9 cellular contexts compared by ENCODE assay signal in the genomic region with DNA sequence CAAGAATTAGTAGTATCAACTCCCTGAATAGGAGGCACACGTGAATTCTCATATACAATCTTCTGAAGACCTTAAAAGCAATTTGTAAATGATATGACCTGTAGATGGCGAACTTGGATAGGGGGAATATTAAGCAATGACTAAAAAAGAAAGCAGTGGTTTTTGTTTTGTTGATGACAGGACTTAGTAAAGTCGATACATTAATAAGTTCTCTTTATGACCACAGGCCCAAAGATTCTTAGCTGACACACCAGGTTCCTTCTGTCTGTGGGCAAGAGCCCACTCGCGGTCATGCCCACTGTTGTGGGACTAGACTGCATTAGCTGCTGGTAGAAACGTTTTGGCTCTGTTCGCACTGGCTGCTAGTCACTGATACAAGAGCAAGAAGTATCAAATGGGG. TPM values are rescaled to one million over a fixed set of nuclear protein-coding genes. Genes with fewer than 3 reads are reported as not detected.
DNase-seq lines count a peak whose midpoint lies in the region; ATAC-seq and TF ChIP-seq lines count a peak whose summit lies in the region.
"Had no signal": no experiment of that assay in that cellular context is flagged by ENCODE, and none has a peak within 500 bp of the region (broad histone marks: within the 10 kb centered on the region; RNA-seq: fewer than 3 reads in every experiment).

No MANE protein-coding gene starts in this region.

- H3K4me3 ChIP-seq in GM06990 (replicated peaks; ENCODE audit: low read depth, low read length) = no peak overlapping the region
- no peak overlapping the region for H3K4me3 ChIP-seq in H7 (ENCODE audit: insufficient read depth, low read depth, low read length)
- no peak overlapping the region for H3K4me3 ChIP-seq in Karpas-422 (ENCODE audit: low read length)
- H3K4me3 ChIP-seq in RWPE2 (ENCODE audit: severe bottlenecking) = no peak overlapping the region
- H3K4me3 ChIP-seq in fibroblast of the aortic adventitia (ENCODE audit: low read depth, low read length) = no peak overlapping the region
- H3K4me3 ChIP-seq in retinal pigment epithelial cell (ENCODE audit: low read length) = no peak overlapping the region

- H3K9me3 ChIP-seq in Karpas-422 (ENCODE audit: low read length) = no peaks in the 10 kb centered on the region
- no peaks in the 10 kb centered on the region for H3K9me3 ChIP-seq in RWPE2 (ENCODE audit: severe bottlenecking)
- H3K9me3 ChIP-seq: neutrophil had no signal

- no peaks in the 10 kb centered on the region for H3K9me2 ChIP-seq in Karpas-422 (replicated peaks; ENCODE audit: insufficient read depth, low read length)

- H3K4me1 ChIP-seq in Karpas-422 (ENCODE audit: low read length) (no peaks in the 10 kb centered on the region; the same call in 1 of the 2 replicates), RWPE2 (ENCODE audit: insufficient read depth, poor library complexity, severe bottlenecking) (no peaks in the 10 kb centered on the region)

- H2AFZ ChIP-seq in Karpas-422 (ENCODE audit: low read length) = no peak overlapping the region

- no peaks in the 10 kb centered on the region for H4K20me1 ChIP-seq in Karpas-422 (ENCODE audit: insufficient read depth, low read depth, low read length)

- H3K27me3 ChIP-seq in GM06990 (replicated peaks; ENCODE audit: control insufficient read depth, insufficient read depth, low read length) = no peaks in the 10 kb centered on the region
- 0 out of 2 replicates have a peak, but pooled peaks cover 2% of the 10 kb centered on the region for H3K27me3 ChIP-seq in H7 (ENCODE audit: control insufficient read depth, insufficient read depth, low read length)
- no peaks in the 10 kb centered on the region for H3K27me3 ChIP-seq in Karpas-422 (ENCODE audit: low read length)
- no peaks in the 10 kb centered on the region for H3K27me3 ChIP-seq in RWPE2 (ENCODE audit: insufficient read depth, poor library complexity, severe bottlenecking)
- H3K27me3 ChIP-seq: neutrophil had no signal

- no peaks in the 10 kb centered on the region; the same call in none of the 2 replicates for H3K36me3 ChIP-seq in GM06990 (ENCODE audit: control insufficient read depth, insufficient read depth, low read length)
- H3K36me3 ChIP-seq in H7 (replicated peaks; ENCODE audit: control insufficient read depth, insufficient read depth, low read length) = no peaks in the 10 kb centered on the region
- H3K36me3 ChIP-seq in Karpas-422 (ENCODE audit: insufficient read depth, low read length) = no peaks in the 10 kb centered on the region
- H3K36me3 ChIP-seq in RWPE2 (ENCODE audit: low read depth) = no peaks in the 10 kb centered on the region

- TF ChIP-seq CTCF in GM06990 (IDR thresholded peaks at IDR 0.05; ENCODE audit: insufficient read depth, low read length, poor library complexity, severe bottlenecking) = peak; percentile 40
- peak; percentile 69 for TF ChIP-seq CTCF in RWPE2 (IDR thresholded peaks at IDR 0.05; ENCODE audit: poor library complexity, severe bottlenecking)
- peak; percentile 54 for TF ChIP-seq CTCF in fibroblast of the aortic adventitia (IDR thresholded peaks at IDR 0.05; ENCODE audit: insufficient read depth, low read length)
- TF ChIP-seq CTCF in retinal pigment epithelial cell (conservative IDR thresholded peaks at IDR 0.05; ENCODE audit: low read depth, low read length) = peak; percentile 48

- ATAC-seq in RWPE2 (ENCODE audit: low read depth) = 0 out of 3 replicates have a peak, but pooled peaks have one; percentile 29

- no peak overlapping the region for H3K4me2 ChIP-seq in Karpas-422 (ENCODE audit: low read depth, low read length, poor library complexity, severe bottlenecking)

- DNase-seq in AG08396 (ENCODE audit: low spot score) (peak; percentile 10), GM06990 (ENCODE audit: extremely low read depth, insufficient read length) (peak; percentile 46), H7 (peak; percentile 30), Karpas-422 (peak; percentile 82), RWPE2 (ENCODE audit: low spot score) (no peak), fibroblast of the aortic adventitia (ENCODE audit: low read depth) (peak; percentile 79), retinal pigment epithelial cell (ENCODE audit: low read depth) (peak; percentile 26), NCI-H146 (lab: John Stamatoyannopoulos, UW) (no peak)

- H3K27ac ChIP-seq in Karpas-422 (ENCODE audit: low read length) (no peak overlapping the region), RWPE2 (ENCODE audit: poor library complexity, severe bottlenecking) (no peak overlapping the region)
- H3K27ac ChIP-seq: neutrophil had no signal

- no peaks in the 10 kb centered on the region for H3K79me2 ChIP-seq in Karpas-422 (ENCODE audit: low read length)

- no peak overlapping the region for H3K9ac ChIP-seq in Karpas-422 (ENCODE audit: low read length)

RNA-seq across cellular contexts. Expression of gene ALPK1, which starts 30.8 kb away (rescaled TPM):
- 0.07 TPM in 1 of 2 replicates, not detected in the other for total RNA-seq in H7 (2014; rRNA removed; shearing (Covaris generic))
- total RNA-seq in Karpas-422 (2014; rRNA removed; shearing (Covaris generic); ENCODE audit: low replicate concordance) = 17.0 and 32.4 TPM in 2 replicates
- total RNA-seq in fibroblast of the aortic adventitia (ENCODE audit: low replicate concordance) = 14.1 and 34.1 TPM in 2 replicates

RNA-seq across cellular contexts. Expression of gene TIFA, which starts 42.2 kb away (rescaled TPM):
- 0.55 and 2.1 TPM in 2 replicates for total RNA-seq in H7 (2014; rRNA removed; shearing (Covaris generic))
- total RNA-seq in Karpas-422 (2014; rRNA removed; shearing (Covaris generic); ENCODE audit: low replicate concordance) = 52.4 and 61.0 TPM in 2 replicates
- total RNA-seq in fibroblast of the aortic adventitia (ENCODE audit: low replicate concordance) = 2.8 and 8.9 TPM in 2 replicates

Comparison
In these comparisons a context has a peak if more than half of its experiments do, and no peak if none do; other contexts are left out.
1. DNase-seq: peak in AG08396 (single experiment), GM06990 (single experiment), H7 (single experiment), Karpas-422 (single experiment), fibroblast of the aortic adventitia (single experiment) and retinal pigment epithelial cell (single experiment); none in RWPE2 (single experiment) and NCI-H146 (single experiment).
2. RNA of gene ALPK1, which starts 30.8 kb away (total RNA-seq): 14.1 to 34.1 TPM in fibroblast of the aortic adventitia and 17.0 to 32.4 TPM in Karpas-422; 0.07 TPM in H7; every median in the first group is over 10 times any median in the second.
3. Peak in every context shown above with its lines, with median percentiles within 50 percentile points of each other: CTCF ChIP-seq.